In the genomic region with DNA sequence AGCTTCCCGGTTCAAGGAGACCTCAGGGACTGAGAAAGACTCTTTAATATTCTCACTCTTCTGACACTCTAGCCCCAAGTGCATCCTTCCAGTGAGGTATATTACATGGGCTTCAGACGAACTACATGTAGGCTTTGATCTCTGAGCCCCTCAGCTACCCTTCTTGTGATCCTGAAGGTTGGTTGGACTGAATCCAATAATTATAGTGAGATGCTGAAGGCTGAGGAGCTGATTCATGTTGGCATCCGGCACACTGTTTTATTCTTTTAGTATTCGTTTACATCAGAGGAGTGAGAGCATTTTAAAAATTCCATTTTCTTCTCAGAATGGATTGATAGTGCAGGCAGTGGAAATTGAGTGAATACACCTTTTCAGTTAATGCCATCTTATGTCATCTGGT, we compare ENCODE assay signal across 21 cellular contexts. TPM values are rescaled to one million over a fixed set of nuclear protein-coding genes. Genes with fewer than 3 reads are reported as not detected.
DNase-seq lines count a peak whose midpoint lies in the region; ATAC-seq and TF ChIP-seq lines count a peak whose summit lies in the region.
"Had no signal": no experiment of that assay in that cellular context is flagged by ENCODE, and none has a peak within 500 bp of the region (broad histone marks: within the 10 kb centered on the region; RNA-seq: fewer than 3 reads in every experiment).

No MANE protein-coding gene starts in this region.

- TF ChIP-seq CTCF in HFFc6 (IDR thresholded peaks at IDR 0.05), result no peak
- no peak for TF ChIP-seq CTCF in PC-9 (conservative IDR thresholded peaks at IDR 0.05)
- no peak for TF ChIP-seq CTCF in fibroblast of the aortic adventitia (IDR thresholded peaks at IDR 0.05; ENCODE audit: insufficient read depth, low read length)

- H3K9me2 ChIP-seq in PC-9 (ENCODE audit: insufficient read depth), result no peaks in the 10 kb centered on the region

- no peaks in the 10 kb centered on the region for H3K36me3 ChIP-seq in PC-9 (ENCODE audit: low read depth)
- H3K36me3 ChIP-seq: HAP-1 had no signal

- H3K4me1 ChIP-seq in PC-9 (replicated peaks; ENCODE audit: insufficient read depth), result no peaks in the 10 kb centered on the region

- intact Hi-C loops in PC-9 (cut with micrococcal nuclease; ENCODE audit: unreplicated experiment), result loop anchor here (5.0 kb wide), 1 partner anchor 640 kb away; no protein-coding TSS in a partner anchor

- no peaks in the 10 kb centered on the region for H3K9me3 Mint-ChIP-seq in HFFc6

- no TSS peak for BruUV-seq in PC-9 (replicated peaks; lab: Mats Ljungman, UMichigan)

- POLR2A ChIA-PET in PC-9 (lab: Charles Lee; ENCODE audit: unreplicated experiment), result interaction anchor here (0.6 kb wide), 2 partner anchors 119 to 219 kb away, joined by 3 to 5 read pairs; no protein-coding TSS in a partner anchor

- no peaks in the 10 kb centered on the region for H3K9me3 ChIP-seq in PC-9 (ENCODE audit: insufficient read depth, low read depth)
- H3K9me3 ChIP-seq: HAP-1 had no signal

- CTCF ChIA-PET in PC-9 (lab: Charles Lee), result no interaction called here

- H3K27ac Mint-ChIP-seq in HFFc6, result no peak overlapping the region; the same call in 1 of the 2 replicates

- peaks cover 6% of the 10 kb centered on the region; the same call in 1 of the 2 replicates for H3F3A ChIP-seq in PC-9 (ENCODE audit: insufficient read depth, low read depth)

- peaks cover 10% of the 10 kb centered on the region for H3K27me3 Mint-ChIP-seq in HFFc6 (ENCODE audit: insufficient read depth)

- H4K20me1 ChIP-seq in PC-9 (ENCODE audit: insufficient read depth), result no peaks in the 10 kb centered on the region

- no peaks in the 10 kb centered on the region for H3K79me2 ChIP-seq in PC-9 (ENCODE audit: low read depth)

- peaks cover 25% of the 10 kb centered on the region for H3K4me1 Mint-ChIP-seq in HFFc6 (ENCODE audit: low read depth)

- ATAC-seq in HG02870 (IDR thresholded peaks at IDR 0.05; ENCODE audit: unreplicated experiment) (no peak), HG03097 (IDR thresholded peaks at IDR 0.05; ENCODE audit: low FRiP score, unreplicated experiment) (no peak), HG02884 (IDR thresholded peaks at IDR 0.05; ENCODE audit: unreplicated experiment) (no peak)
- ATAC-seq: HepG2 had no signal

- H2AFZ ChIP-seq in PC-9, result 0 out of 2 replicates have a peak overlapping the region, but pooled peaks have one; percentile 13

- H3K4me3 ChIP-seq in PC-9, result no peak overlapping the region
- peak overlapping the region; percentile 15 for H3K4me3 ChIP-seq in fibroblast of the aortic adventitia (ENCODE audit: low read depth, low read length)
- H3K4me3 ChIP-seq: HAP-1 had no signal

- no peaks in the 10 kb centered on the region for H3K36me3 Mint-ChIP-seq in HFFc6 (ENCODE audit: low read depth)

- no peak overlapping the region for H3K27ac ChIP-seq in PC-9
- H3K27ac ChIP-seq: C4-2B had no signal

- DNase-seq in HFFc6, result no peak
- DNase-seq in PC-9, result no peak
- DNase-seq in fibroblast of the aortic adventitia (ENCODE audit: low read depth), result peak; percentile 76
- no peak for DNase-seq in NCI-H1092 (lab: John Stamatoyannopoulos, UW)
- DNase-seq: AML-193; DMS79; KG1; NCI-H1694 treated with DMSO at 0.1 percent for 48 hours; NCI-H2107; NCI-H226; NCI-H526; NK-92 treated with Interleukin-12 subunit alpha and Interleukin-12 subunit beta, amount 100 ng/mL, for 24 hours; Right ventricle myocardium superior; T-helper 1 cell had no signal

- H3K4me3 Mint-ChIP-seq in HFFc6, result peak overlapping the region; percentile 52

- H3K27me3 ChIP-seq in PC-9 (ENCODE audit: insufficient read depth, low read depth), result no peaks in the 10 kb centered on the region

- no peak overlapping the region for H3K4me2 ChIP-seq in PC-9

RNA-seq across cellular contexts. Expression of gene TMEM30B, which starts 13.8 kb away (rescaled TPM):
- total RNA-seq in HFFc6 (2021; fragmentation: NEBNext Ultra II Directional; extraction: Animal tissue kit (Norgen Biotek cat#: 25700)), result not detected
- 15.2 and 19.6 TPM in 2 replicates for total RNA-seq in PC-9 (2021)
- 3.8 and 4.9 TPM in 2 replicates for total RNA-seq in fibroblast of the aortic adventitia (ENCODE audit: low replicate concordance)
- total RNA-seq: G401, HepG2 had no signal

RNA-seq across cellular contexts. Expression of gene PRKCH, which starts 54.0 kb away (rescaled TPM):
- total RNA-seq in HFFc6 (2021; fragmentation: NEBNext Ultra II Directional; extraction: Animal tissue kit (Norgen Biotek cat#: 25700)), result 1 to 10 TPM in 1 of 6 experiments, under 1 TPM in 5; 0.17 to 1.2 (median 0.35) TPM
- total RNA-seq in PC-9 (2021) (32.4 and 49.8 TPM in 2 replicates), fibroblast of the aortic adventitia (ENCODE audit: low replicate concordance) (4.2 and 17.0 TPM in 2 replicates)
- total RNA-seq: G401 had no signal
